ENCODE assay signal across 37 cellular contexts in the genomic region with DNA sequence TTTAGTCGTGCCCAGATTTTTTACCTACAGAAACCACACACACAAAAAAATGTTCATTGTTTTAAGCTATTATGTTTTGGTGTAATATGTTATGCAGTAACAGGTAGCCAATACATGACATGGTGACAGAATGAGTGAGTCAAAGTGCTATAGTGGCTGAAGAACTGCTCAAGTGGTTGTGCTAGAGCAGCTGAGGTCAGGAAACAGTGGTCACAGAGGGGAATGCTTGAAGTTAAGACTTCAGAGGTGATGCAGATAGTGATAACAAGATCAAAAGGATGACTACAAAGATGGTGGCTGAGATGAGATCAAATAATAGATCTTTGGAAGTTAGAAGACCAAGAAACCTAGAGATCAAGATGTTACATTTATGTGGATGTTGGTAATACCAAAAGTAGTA.
"Had no signal": no experiment of that assay in that cellular context is flagged by ENCODE, and none has a peak within 500 bp of the region (broad histone marks: within the 10 kb centered on the region; RNA-seq: fewer than 3 reads in every experiment).

No MANE protein-coding gene starts in this region.

- H3K36me3 Mint-ChIP-seq: activated CD4-positive, alpha-beta memory T cell treated with anti-CD3 and anti-CD28 coated beads for 36 hours; activated naive CD4-positive, alpha-beta T cell treated with anti-CD3 and anti-CD28 coated beads, Interleukin-2, amount 50 U/mL, for 72 hours; activated naive CD8-positive, alpha-beta T cell treated with anti-CD3 and anti-CD28 coated beads for 36 hours had no signal

- H3K27me3 Mint-ChIP-seq: activated B cell treated with CpG ODN at 0.5 μM for 24 hours; activated CD4-positive, alpha-beta memory T cell treated with anti-CD3 and anti-CD28 coated beads for 36 hours; activated CD4-positive, alpha-beta T cell treated with anti-CD3 and anti-CD28 coated beads, Interleukin-2, amount 10 ng/mL, durations not matched to agents 24 days and 14 days; activated CD8-positive, alpha-beta T cell treated with anti-CD3 and anti-CD28 coated beads for 36 hours; activated naive CD8-positive, alpha-beta T cell treated with anti-CD3 and anti-CD28 coated beads for 36 hours; activated T-helper 17 cell treated with anti-CD3 and anti-CD28 coated beads, Interleukin-2, amount 50 U/mL, for 72 hours; central memory CD8-positive, alpha-beta T cell had no signal

- ATAC-seq: activated CD8-positive, alpha-beta T cell treated with anti-CD3 and anti-CD28 coated beads for 36 hours; activated naive CD4-positive, alpha-beta T cell treated with anti-CD3 and anti-CD28 coated beads, Interleukin-2, amount 50 U/mL, for 72 hours; activated T-cell treated with anti-CD3 and anti-CD28 coated beads, Interleukin-2, amount 50 U/mL, for 4 hours; activated T-cell treated with anti-CD3 and anti-CD28 coated beads, Interleukin-2, amount 50 U/mL, for 72 hours; activated T-helper 17 cell treated with anti-CD3 and anti-CD28 coated beads, Interleukin-2, amount 50 U/mL, for 72 hours; body of pancreas had no signal

- H3K27me3 ChIP-seq: adrenal gland, body of pancreas, brain microvascular endothelial cell, breast epithelium, cardiac muscle cell had no signal

- H3K4me3 Mint-ChIP-seq: activated B cell treated with CpG ODN at 0.5 μM for 24 hours; activated CD4-positive, alpha-beta memory T cell treated with anti-CD3 and anti-CD28 coated beads for 36 hours; activated CD4-positive, alpha-beta T cell treated with anti-CD3 and anti-CD28 coated beads, Interleukin-2, amount 10 ng/mL, durations not matched to agents 24 days and 14 days; activated CD8-positive, alpha-beta T cell treated with anti-CD3 and anti-CD28 coated beads for 36 hours; activated naive CD4-positive, alpha-beta T cell treated with anti-CD3 and anti-CD28 coated beads for 36 hours; activated naive CD8-positive, alpha-beta T cell treated with anti-CD3 and anti-CD28 coated beads for 36 hours; activated T-cell treated with anti-CD3 and anti-CD28 coated beads, Interleukin-2, amount 50 U/mL, for 4 hours; activated T-cell treated with anti-CD3 and anti-CD28 coated beads, Interleukin-2, amount 50 U/mL, for 72 hours; activated T-helper 1 cell treated with anti-CD3 and anti-CD28 coated beads, Interleukin-12 subunit alpha, Interleukin-12 subunit beta, Interleukin-2, Interleukin-4 antibody, amounts not matched to agents 30 ng/mL and 10 ng/mL and 1 ng/mL, durations not matched to agents 14 hours and 24 hours and 36 hours; activated T-helper 17 cell treated with anti-CD3 and anti-CD28 coated beads, Interleukin-2, amount 50 U/mL, for 72 hours; central memory CD8-positive, alpha-beta T cell; T-helper 1 cell treated with Interleukin-12 subunit alpha and Interleukin-12 subunit beta and Interleukin-4 antibody, amounts not matched to agents 30 μg/mL and 1 μg/mL, for 36 hours; T-helper 2 cell treated with Interferon-gamma antibody and Interleukin-4, amounts not matched to agents 5 μg/mL and 100 μg/mL, for 36 hours had no signal

- H3K36me3 ChIP-seq: adrenal gland, brain microvascular endothelial cell, breast epithelium, cardiac muscle cell had no signal

- H3K4me1 Mint-ChIP-seq: activated B cell treated with CpG ODN at 0.5 μM for 24 hours; activated CD4-positive, alpha-beta T cell treated with anti-CD3 and anti-CD28 coated beads, Interleukin-2, amount 10 ng/mL, durations not matched to agents 24 days and 14 days; activated naive CD8-positive, alpha-beta T cell treated with anti-CD3 and anti-CD28 coated beads for 36 hours; activated T-helper 17 cell treated with anti-CD3 and anti-CD28 coated beads, Interleukin-2, amount 50 U/mL, for 72 hours; central memory CD8-positive, alpha-beta T cell had no signal

- H3K4me3 ChIP-seq: adrenal gland, body of pancreas, breast epithelium, cardiac muscle cell had no signal

- H3K27ac Mint-ChIP-seq: activated B cell treated with CpG ODN at 0.5 μM for 24 hours; activated CD4-positive, alpha-beta memory T cell treated with anti-CD3 and anti-CD28 coated beads for 36 hours; activated CD4-positive, alpha-beta T cell treated with anti-CD3 and anti-CD28 coated beads, Interleukin-2, amount 10 ng/mL, durations not matched to agents 24 days and 14 days; activated CD8-positive, alpha-beta T cell treated with anti-CD3 and anti-CD28 coated beads for 36 hours; activated naive CD4-positive, alpha-beta T cell treated with anti-CD3 and anti-CD28 coated beads for 36 hours; activated naive CD4-positive, alpha-beta T cell treated with anti-CD3 and anti-CD28 coated beads, Interleukin-2, amount 50 U/mL, for 72 hours; activated naive CD8-positive, alpha-beta T cell treated with anti-CD3 and anti-CD28 coated beads for 36 hours; activated T-cell treated with anti-CD3 and anti-CD28 coated beads, Interleukin-2, amount 50 U/mL, for 72 hours; activated T-helper 1 cell treated with anti-CD3 and anti-CD28 coated beads, Interleukin-12 subunit alpha, Interleukin-12 subunit beta, Interleukin-2, Interleukin-4 antibody, amounts not matched to agents 30 ng/mL and 10 ng/mL and 1 ng/mL, durations not matched to agents 14 hours and 24 hours and 36 hours; activated T-helper 17 cell treated with anti-CD3 and anti-CD28 coated beads, Interleukin-2, amount 50 U/mL, for 72 hours; T-helper 1 cell treated with Interleukin-12 subunit alpha and Interleukin-12 subunit beta and Interleukin-4 antibody, amounts not matched to agents 30 μg/mL and 1 μg/mL, for 36 hours; T-helper 2 cell treated with Interferon-gamma antibody and Interleukin-4, amounts not matched to agents 5 μg/mL and 100 μg/mL, for 36 hours had no signal

- DNase-seq: activated B cell treated with CpG ODN at 0.5 μM for 24 hours; activated CD4-positive, alpha-beta memory T cell treated with anti-CD3 and anti-CD28 coated beads for 36 hours; activated CD4-positive, alpha-beta T cell treated with anti-CD3 and anti-CD28 coated beads for 4 hours; activated CD4-positive, alpha-beta T cell treated with anti-CD3 and anti-CD28 coated beads, Interleukin-2, amount 10 ng/mL, durations not matched to agents 24 days and 14 days; activated CD4-positive, alpha-beta T cell treated with anti-CD3 and anti-CD28 coated beads, Interleukin-2, amount 50 U/mL, for 1 hour; activated CD4-positive, alpha-beta T cell treated with anti-CD3 and anti-CD28 coated beads, Interleukin-2, amount 50 U/mL, for 4 hours; activated CD4-positive, CD25-positive, alpha-beta regulatory T cell treated with anti-CD3 and anti-CD28 coated beads, Interleukin-2, amount 50 U/mL, for 72 hours; activated CD8-positive, alpha-beta memory T cell treated with anti-CD3 and anti-CD28 coated beads, Interleukin-2, amount 50 U/mL, for 4 hours; activated CD8-positive, alpha-beta T cell treated with anti-CD3 and anti-CD28 coated beads for 36 hours; activated effector memory CD4-positive, alpha-beta T cell treated with anti-CD3 and anti-CD28 coated beads, Interleukin-2, amount 50 U/mL, for 16 hours; activated gamma-delta T cell treated with Interleukin-2 at 50 U/mL for 16 hours; activated naive CD4-positive, alpha-beta T cell; activated naive CD4-positive, alpha-beta T cell treated with anti-CD3 and anti-CD28 coated beads for 36 hours; activated naive CD4-positive, alpha-beta T cell treated with anti-CD3 and anti-CD28 coated beads, Interleukin-2, amount 50 U/mL, for 16 hours; activated naive CD8-positive, alpha-beta T cell treated with anti-CD3 and anti-CD28 coated beads for 36 hours; activated T-cell treated with anti-CD3 and anti-CD28 coated beads for 4 hours; activated T-cell treated with anti-CD3 and anti-CD28 coated beads, Interleukin-2, amount 50 U/mL, for 1 hour; activated T-cell treated with anti-CD3 and anti-CD28 coated beads, Interleukin-2, amount 50 U/mL, for 4 hours; activated T-cell treated with anti-CD3 and anti-CD28 coated beads, Interleukin-2, amount 50 U/mL, for 72 hours; adrenal gland; amniotic stem cell; aorta; body of pancreas; brain microvascular endothelial cell; caudate nucleus; T-helper 1 cell; T-helper 9 cell had no signal

- FAIRE-seq: astrocyte, TTC549 had no signal

- H3K9me3 Mint-ChIP-seq: activated B cell treated with CpG ODN at 0.5 μM for 24 hours; activated CD4-positive, alpha-beta memory T cell treated with anti-CD3 and anti-CD28 coated beads for 36 hours; activated CD4-positive, alpha-beta T cell treated with anti-CD3 and anti-CD28 coated beads, Interleukin-2, amount 10 ng/mL, durations not matched to agents 24 days and 14 days; activated CD8-positive, alpha-beta T cell treated with anti-CD3 and anti-CD28 coated beads for 36 hours; activated naive CD8-positive, alpha-beta T cell treated with anti-CD3 and anti-CD28 coated beads for 36 hours; activated T-helper 1 cell treated with anti-CD3 and anti-CD28 coated beads, Interleukin-12 subunit alpha, Interleukin-12 subunit beta, Interleukin-2, Interleukin-4 antibody, amounts not matched to agents 30 ng/mL and 10 ng/mL and 1 ng/mL, durations not matched to agents 14 hours and 24 hours and 36 hours; central memory CD8-positive, alpha-beta T cell; T-helper 1 cell treated with Interleukin-12 subunit alpha and Interleukin-12 subunit beta and Interleukin-4 antibody, amounts not matched to agents 30 μg/mL and 1 μg/mL, for 36 hours; T-helper 2 cell treated with Interferon-gamma antibody and Interleukin-4, amounts not matched to agents 5 μg/mL and 100 μg/mL, for 36 hours had no signal
